In genomic region chr10:122981066-122981464, GRCh38 we compare ENCODE assay signal across 8 cellular contexts. TPM values are rescaled to one million over a fixed set of nuclear protein-coding genes. Genes with fewer than 3 reads are reported as not detected.
DNase-seq lines count a peak whose midpoint lies in the region; ATAC-seq and TF ChIP-seq lines count a peak whose summit lies in the region.

No MANE protein-coding gene starts in this region.

- no peak for TF ChIP-seq CTCF in vagina (IDR thresholded peaks at IDR 0.05)

- H3K4me3 ChIP-seq in vagina, result peak overlapping the region; percentile 57 to 76

- peak overlapping the region; percentile 91 for H3K4me3 Mint-ChIP-seq in central memory CD8-positive, alpha-beta T cell

- H3K27ac Mint-ChIP-seq in central memory CD8-positive, alpha-beta T cell (ENCODE audit: low read depth), result peak overlapping the region; percentile 96

- DNase-seq in 8988T (peak; percentile 20), GM03348 (ENCODE audit: low spot score) (peak; percentile 57), NOMO-1 treated with dmso at 0.1 percent for 144 hours (lab: John Stamatoyannopoulos, UW; ENCODE audit: unreplicated experiment) (peak; percentile 34), lung microvascular endothelial cell (ENCODE audit: low read depth in 2 of 2) (peak; percentile 11 to 54), vagina (ENCODE audit: extremely low spot score in 2 of 2) (no peak), NCI-H187 (lab: John Stamatoyannopoulos, UW) (no peak)
- no peak for DNase-seq in central memory CD8-positive, alpha-beta T cell (ENCODE audit: low spot score in 2 of 2)
- DNase-seq in stimulated activated naive CD4-positive, alpha-beta T cell treated with Interleukin-2 at 50 U/mL for 16 hours (lab: John Stamatoyannopoulos, UW), result no peak

- H3K9me3 Mint-ChIP-seq in central memory CD8-positive, alpha-beta T cell, result no peaks in the 10 kb centered on the region

- no peaks in the 10 kb centered on the region for H3K9me3 ChIP-seq in vagina

- H3K27me3 ChIP-seq in vagina, result no peaks in the 10 kb centered on the region

- no peak overlapping the region for H3K27ac ChIP-seq in vagina

- intact Hi-C loops in vagina (cut with DNase I), result no loop called here

- peaks cover 21% of the 10 kb centered on the region for H3K36me3 Mint-ChIP-seq in central memory CD8-positive, alpha-beta T cell (ENCODE audit: insufficient read depth)

- no peak for ATAC-seq in central memory CD8-positive, alpha-beta T cell (replicated peaks; ENCODE audit: extremely low read depth, poor library complexity, severe bottlenecking)

- H3K27me3 Mint-ChIP-seq in central memory CD8-positive, alpha-beta T cell, result no peaks in the 10 kb centered on the region

- H3K36me3 ChIP-seq in vagina, result no peaks in the 10 kb centered on the region

- no peak for TF ChIP-seq POLR2A in vagina (IDR thresholded peaks at IDR 0.05)

- H3K4me1 ChIP-seq in vagina, result peaks cover 15% of the 10 kb centered on the region

- peaks cover 27% of the 10 kb centered on the region for H3K4me1 Mint-ChIP-seq in central memory CD8-positive, alpha-beta T cell

RNA-seq across cellular contexts. Expression of gene PSTK, which starts 0.9 kb away (rescaled TPM):
- total RNA-seq in lung microvascular endothelial cell (2.4 and 2.8 TPM in 2 replicates), vagina (8.6 TPM)

RNA-seq across cellular contexts. Expression of gene C10orf88, which starts 27.0 kb away (rescaled TPM):
- total RNA-seq in lung microvascular endothelial cell, result 12.6 and 15.9 TPM in 2 replicates
- total RNA-seq in vagina, result 5.6 TPM

RNA-seq across cellular contexts. Expression of gene IKZF5, which starts 27.5 kb away (rescaled TPM):
- total RNA-seq in lung microvascular endothelial cell (1.7 and 2.2 TPM in 2 replicates), vagina (9.6 TPM)

RNA-seq across cellular contexts. Expression of gene ACADSB, which starts 27.7 kb away (rescaled TPM):
- 3.2 and 3.9 TPM in 2 replicates for total RNA-seq in lung microvascular endothelial cell
- total RNA-seq in vagina, result 10.3 TPM

Comparison
In these comparisons a context has a peak if more than half of its experiments do, and no peak if none do; other contexts are left out.
1. DNase-seq: peak in 8988T (single experiment), GM03348 (single experiment), NOMO-1 treated with dmso at 0.1 percent for 144 hours (single experiment) and lung microvascular endothelial cell (2 of 2); none in central memory CD8-positive, alpha-beta T cell (0 of 2), vagina (0 of 2), stimulated activated naive CD4-positive, alpha-beta T cell treated with Interleukin-2 at 50 U/mL for 16 hours (single experiment) and NCI-H187 (0 of 2).